In the genomic region with DNA sequence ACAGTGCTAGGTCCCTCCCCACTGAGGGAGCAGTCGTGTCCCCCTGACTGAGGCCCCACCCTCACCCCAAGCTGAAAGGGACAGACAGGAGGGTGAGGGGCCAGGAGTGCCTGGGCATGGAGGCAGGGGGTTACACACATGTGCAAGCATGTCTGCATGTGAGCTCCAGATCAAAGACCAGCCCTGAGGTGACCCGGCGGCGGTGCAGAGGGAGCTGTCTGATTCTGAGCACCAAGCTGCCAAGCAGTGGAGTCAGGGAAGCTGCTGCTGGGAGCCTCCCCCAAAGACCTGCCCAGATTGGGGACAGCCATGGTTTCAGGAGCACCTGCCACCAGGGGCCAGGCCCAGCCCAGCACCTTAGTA, we compare ENCODE assay signal across 13 cellular contexts. TPM values are rescaled to one million over a fixed set of nuclear protein-coding genes. Genes with fewer than 3 reads are reported as not detected.
"Had no signal": no experiment of that assay in that cellular context is flagged by ENCODE, and none has a peak within 500 bp of the region (broad histone marks: within the 10 kb centered on the region; RNA-seq: fewer than 3 reads in every experiment).

No MANE protein-coding gene starts in this region.

- DNase-seq: activated CD4-positive, alpha-beta T cell treated with anti-CD3 and anti-CD28 coated beads for 4 hours; activated CD8-positive, alpha-beta T cell treated with anti-CD3 and anti-CD28 coated beads for 36 hours; activated naive CD4-positive, alpha-beta T cell treated with anti-CD3 and anti-CD28 coated beads, Interleukin-2, amount 10 ng/mL, durations not matched to agents 7 days and 5 days; midbrain; stimulated activated CD4-positive, alpha-beta T cell treated with anti-CD3 and anti-CD28 coated beads, Interleukin-1b, Interleukin-23, amount 100 ng/mL, for 48 hours had no signal

- FAIRE-seq: colon, islet of Langerhans had no signal

- ATAC-seq: activated CD8-positive, alpha-beta T cell treated with anti-CD3 and anti-CD28 coated beads for 36 hours had no signal

RNA-seq across cellular contexts. Expression of a gene that starts 5.5 kb away (rescaled TPM):
- total RNA-seq: activated CD8-positive, alpha-beta T cell treated with anti-CD3 and anti-CD28 coated beads for 36 hours; activated T-helper 1 cell treated with anti-CD3 and anti-CD28 coated beads, Interleukin-12 subunit alpha, Interleukin-12 subunit beta, Interleukin-2, Interleukin-4 antibody, amounts not matched to agents 30 ng/mL and 10 ng/mL and 1 ng/mL, durations not matched to agents 14 hours and 24 hours and 36 hours; urinary bladder had no signal
- polyA plus RNA-seq: neural cell had no signal

RNA-seq across cellular contexts. Expression of a gene that starts 20.5 kb away (rescaled TPM):
- total RNA-seq: activated T-helper 1 cell treated with anti-CD3 and anti-CD28 coated beads, Interleukin-12 subunit alpha, Interleukin-12 subunit beta, Interleukin-2, Interleukin-4 antibody, amounts not matched to agents 30 ng/mL and 10 ng/mL and 1 ng/mL, durations not matched to agents 14 hours and 24 hours and 36 hours; esophagus muscularis mucosa; myocyte; urinary bladder had no signal
- polyA plus RNA-seq: neural cell, ovary had no signal
